Comparison of ENCODE assay signal across 16 cellular contexts in the genomic region with DNA sequence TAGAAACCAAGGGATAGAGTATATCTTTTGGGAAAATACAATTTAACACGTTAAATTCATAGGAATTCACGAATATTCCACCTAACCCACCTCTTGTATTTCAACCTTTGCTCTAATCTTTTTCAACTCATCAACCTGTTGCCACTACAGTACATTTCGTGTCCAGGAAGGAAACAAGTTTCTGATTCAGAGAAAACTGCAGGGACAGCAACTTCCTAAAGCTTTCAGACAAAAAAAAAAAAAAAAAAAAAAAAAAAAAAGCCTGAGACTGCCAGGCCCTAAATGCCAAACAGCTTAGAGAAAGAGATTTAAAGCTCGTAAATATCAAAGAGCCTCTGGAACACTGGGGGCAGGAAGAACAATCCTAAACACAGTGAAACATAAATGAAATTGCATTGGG.
DNase-seq lines count a peak whose midpoint lies in the region; ATAC-seq, FAIRE-seq and TF ChIP-seq lines count a peak whose summit lies in the region.
"Had no signal": no experiment of that assay in that cellular context is flagged by ENCODE, and none has a peak within 500 bp of the region (broad histone marks: within the 10 kb centered on the region; RNA-seq: fewer than 3 reads in every experiment).

No MANE protein-coding gene starts in this region.

- peak overlapping the region; percentile 29 for H3K27ac Mint-ChIP-seq in neural crest cell (ENCODE audit: unreplicated experiment)
- no peak overlapping the region for H3K27ac Mint-ChIP-seq in chondrocyte (ENCODE audit: unreplicated experiment)
- H3K27ac Mint-ChIP-seq: CD14-positive monocyte; CD8-positive, alpha-beta T cell had no signal

- peak; percentile 59 for FAIRE-seq in endometrium (lab: Jason Lieb, UNC)
- FAIRE-seq: A549, D721Med, GM12891 had no signal

- no peaks in the 10 kb centered on the region for H3K27me3 Mint-ChIP-seq in neural crest cell (ENCODE audit: low read depth)
- no peaks in the 10 kb centered on the region for H3K27me3 Mint-ChIP-seq in chondrocyte (ENCODE audit: low read depth)

- no peaks in the 10 kb centered on the region for H3K9me3 Mint-ChIP-seq in neural crest cell
- H3K9me3 Mint-ChIP-seq in chondrocyte (ENCODE audit: low read depth): no peaks in the 10 kb centered on the region
- H3K9me3 Mint-ChIP-seq: H9 had no signal

- H3K4me3 Mint-ChIP-seq in neural crest cell: no peak overlapping the region
- no peak overlapping the region for H3K4me3 Mint-ChIP-seq in chondrocyte (ENCODE audit: unreplicated experiment)
- H3K4me3 Mint-ChIP-seq: CD14-positive monocyte; CD8-positive, alpha-beta T cell; H9 had no signal

- DNase-seq in NCI-H82 (lab: John Stamatoyannopoulos, UW) (peak; percentile 10), NCI-H82 treated with DMSO at 0.1 percent for 48 hours (lab: John Stamatoyannopoulos, UW; ENCODE audit: unreplicated experiment) (no peak), neural crest cell (ENCODE audit: low read depth, low spot score) (no peak), chondrocyte (ENCODE audit: low spot score) (no peak)
- DNase-seq: CD8-positive, alpha-beta T cell; COR-L47; DMS53; GOT3; H9 had no signal

- no peak for TF ChIP-seq CTCF in neural crest cell (conservative IDR thresholded peaks at IDR 0.05)
- TF ChIP-seq CTCF in chondrocyte (IDR thresholded peaks at IDR 0.05): no peak

- ATAC-seq in GM18870 (IDR thresholded peaks at IDR 0.05; ENCODE audit: unreplicated experiment) (no peak), HG02870 (IDR thresholded peaks at IDR 0.05; ENCODE audit: unreplicated experiment) (no peak)
- ATAC-seq: A549; CD8-positive, alpha-beta T cell had no signal

- no peaks in the 10 kb centered on the region for H3K36me3 Mint-ChIP-seq in neural crest cell (ENCODE audit: low read depth)
- H3K36me3 Mint-ChIP-seq in chondrocyte (ENCODE audit: low read depth): no peaks in the 10 kb centered on the region
- H3K36me3 Mint-ChIP-seq: CD14-positive monocyte; CD8-positive, alpha-beta T cell had no signal

- H3K4me1 Mint-ChIP-seq in neural crest cell: peaks cover 9% of the 10 kb centered on the region
- no peaks in the 10 kb centered on the region for H3K4me1 Mint-ChIP-seq in chondrocyte (ENCODE audit: low read depth)
- H3K4me1 Mint-ChIP-seq: CD14-positive monocyte had no signal
